Comparison of ENCODE assay signal across 1 cellular context in genomic region chr10:18204050-18204449, GRCh38.
TF ChIP-seq lines count a peak whose summit lies in the region.

No MANE protein-coding gene starts in this region.

TF ChIP-seq in K562, 482 proteins besides CTCF, POLR2A, EP300 and RAD21:
- TF ChIP-seq CUX1 (CRISPR knock-in tag; IDR thresholded peaks at IDR 0.05), result no peak
- TF ChIP-seq RFX1 (IDR thresholded peaks at IDR 0.05), result peak; percentile 80
